ENCODE assay signal across 16 cellular contexts in genomic region chr18:12842459-12843380, GRCh38. TPM values are rescaled to one million over a fixed set of nuclear protein-coding genes. Genes with fewer than 3 reads are reported as not detected.
DNase-seq lines count a peak whose midpoint lies in the region; ATAC-seq and TF ChIP-seq lines count a peak whose summit lies in the region.
"Had no signal": no experiment of that assay in that cellular context is flagged by ENCODE, and none has a peak within 500 bp of the region (broad histone marks: within the 10 kb centered on the region; RNA-seq: fewer than 3 reads in every experiment).

No MANE protein-coding gene starts in this region.

- ATAC-seq in stimulated activated naive CD8-positive, alpha-beta T cell treated with anti-CD3 and anti-CD28 coated beads, Interleukin-15, amount 100 ng/mL, for 72 hours = no peak
- ATAC-seq in activated CD8-positive, alpha-beta T cell treated with anti-CD3 and anti-CD28 coated beads for 36 hours = no peak
- no peak for ATAC-seq in GM21529 (IDR thresholded peaks at IDR 0.05; ENCODE audit: unreplicated experiment)
- ATAC-seq in GM19395 (IDR thresholded peaks at IDR 0.05; ENCODE audit: unreplicated experiment) = no peak
- ATAC-seq: Panc1 had no signal

- TF ChIP-seq CTCF in activated CD8-positive, alpha-beta T cell treated with anti-CD3 and anti-CD28 coated beads for 36 hours (IDR thresholded peaks at IDR 0.05) = no peak
- no peak for TF ChIP-seq CTCF in mesothelial cell of epicardium (IDR thresholded peaks at IDR 0.05; ENCODE audit: unreplicated experiment)
- no peak for TF ChIP-seq CTCF in dorsolateral prefrontal cortex (IDR thresholded peaks at IDR 0.05 in 54 of 56, conservative IDR thresholded peaks at IDR 0.05 in 2 of 56; ENCODE audit: low read depth in 1 of 56, partially characterized antibody in 56 of 56)

- H3K4me1 Mint-ChIP-seq in stimulated activated naive CD8-positive, alpha-beta T cell treated with anti-CD3 and anti-CD28 coated beads, Interleukin-15, Interleukin-2, amounts not matched to agents 100 ng/mL and 50 ng/mL, for 24 hours (ENCODE audit: low read depth) = peaks cover 88% of the 10 kb centered on the region
- H3K4me1 Mint-ChIP-seq in stimulated activated naive CD8-positive, alpha-beta T cell treated with anti-CD3 and anti-CD28 coated beads, Interleukin-15, amount 100 ng/mL, for 72 hours = peaks cover 83% of the 10 kb centered on the region
- H3K4me1 Mint-ChIP-seq in activated CD8-positive, alpha-beta T cell treated with anti-CD3 and anti-CD28 coated beads for 36 hours (ENCODE audit: low read depth) = peaks cover 78% of the 10 kb centered on the region
- H3K4me1 Mint-ChIP-seq in mesothelial cell of epicardium = peaks cover 19% of the 10 kb centered on the region

- peak overlapping the region; percentile 3 for H3K27ac Mint-ChIP-seq in stimulated activated naive CD8-positive, alpha-beta T cell treated with anti-CD3 and anti-CD28 coated beads, Interleukin-15, Interleukin-2, amounts not matched to agents 100 ng/mL and 50 ng/mL, for 24 hours
- H3K27ac Mint-ChIP-seq in stimulated activated naive CD8-positive, alpha-beta T cell treated with anti-CD3 and anti-CD28 coated beads, Interleukin-15, amount 100 ng/mL, for 72 hours = peak overlapping the region in 1 of 2 donors; percentile 27
- peak overlapping the region; percentile 36 for H3K27ac Mint-ChIP-seq in activated CD8-positive, alpha-beta T cell treated with anti-CD3 and anti-CD28 coated beads for 36 hours
- peak overlapping the region; percentile 5 for H3K27ac Mint-ChIP-seq in mesothelial cell of epicardium

- DNase-seq in stimulated activated naive CD8-positive, alpha-beta T cell treated with anti-CD3 and anti-CD28 coated beads, Interleukin-15, amount 100 ng/mL, for 72 hours = no peak
- DNase-seq in activated CD8-positive, alpha-beta T cell treated with anti-CD3 and anti-CD28 coated beads for 36 hours = no peak
- DNase-seq in mesothelial cell of epicardium (ENCODE audit: low spot score in 2 of 2, unreplicated experiment in 2 of 2) (no peak), NCI-H524 treated with DMSO at 0.1 percent for 48 hours (lab: John Stamatoyannopoulos, UW) (no peak), dorsolateral prefrontal cortex (no peak)
- DNase-seq: anterior cingulate cortex, kidney, NCI-H1048, NCI-H2107, NCI-H69, WERI-Rb-1 had no signal

- peaks cover 40% of the 10 kb centered on the region for H3K36me3 Mint-ChIP-seq in stimulated activated naive CD8-positive, alpha-beta T cell treated with anti-CD3 and anti-CD28 coated beads, Interleukin-15, Interleukin-2, amounts not matched to agents 100 ng/mL and 50 ng/mL, for 24 hours (ENCODE audit: low read depth)
- peaks cover 19% of the 10 kb centered on the region for H3K36me3 Mint-ChIP-seq in activated CD8-positive, alpha-beta T cell treated with anti-CD3 and anti-CD28 coated beads for 36 hours (ENCODE audit: low read depth)
- peaks cover 2% of the 10 kb centered on the region for H3K36me3 Mint-ChIP-seq in mesothelial cell of epicardium

- POLR2A ChIA-PET in activated CD8-positive, alpha-beta T cell treated with anti-CD3 and anti-CD28 coated beads for 36 hours (lab: Charles Lee) = interaction anchor here (1.1 kb wide), 1 partner anchor 21 kb away, joined by 3 read pairs; no protein-coding TSS in a partner anchor

- H3K27me3 ChIP-seq in dorsolateral prefrontal cortex = no peaks in the 10 kb centered on the region

- intact Hi-C loops in activated CD8-positive, alpha-beta T cell treated with anti-CD3 and anti-CD28 coated beads for 36 hours (cut with micrococcal nuclease) = loop anchor here (5.0 kb wide), 1 partner anchor 40 kb away; the partner anchor contains the start of gene PTPN2
- intact Hi-C loops in dorsolateral prefrontal cortex (cut with DNase I) = no loop called here

- H3K27me3 Mint-ChIP-seq in stimulated activated naive CD8-positive, alpha-beta T cell treated with anti-CD3 and anti-CD28 coated beads, Interleukin-15, Interleukin-2, amounts not matched to agents 100 ng/mL and 50 ng/mL, for 24 hours = no peaks in the 10 kb centered on the region
- no peaks in the 10 kb centered on the region for H3K27me3 Mint-ChIP-seq in stimulated activated naive CD8-positive, alpha-beta T cell treated with anti-CD3 and anti-CD28 coated beads, Interleukin-15, amount 100 ng/mL, for 72 hours
- H3K27me3 Mint-ChIP-seq in activated CD8-positive, alpha-beta T cell treated with anti-CD3 and anti-CD28 coated beads for 36 hours = no peaks in the 10 kb centered on the region
- H3K27me3 Mint-ChIP-seq in mesothelial cell of epicardium (ENCODE audit: low read depth) = no peaks in the 10 kb centered on the region

- CTCF ChIA-PET in activated CD8-positive, alpha-beta T cell treated with anti-CD3 and anti-CD28 coated beads for 36 hours (lab: Charles Lee) = no interaction called here

- no peaks in the 10 kb centered on the region for H3K9me3 Mint-ChIP-seq in stimulated activated naive CD8-positive, alpha-beta T cell treated with anti-CD3 and anti-CD28 coated beads, Interleukin-15, Interleukin-2, amounts not matched to agents 100 ng/mL and 50 ng/mL, for 24 hours
- H3K9me3 Mint-ChIP-seq in stimulated activated naive CD8-positive, alpha-beta T cell treated with anti-CD3 and anti-CD28 coated beads, Interleukin-15, amount 100 ng/mL, for 72 hours = no peaks in the 10 kb centered on the region
- H3K9me3 Mint-ChIP-seq in activated CD8-positive, alpha-beta T cell treated with anti-CD3 and anti-CD28 coated beads for 36 hours = no peaks in the 10 kb centered on the region
- no peaks in the 10 kb centered on the region for H3K9me3 Mint-ChIP-seq in mesothelial cell of epicardium

- H3K27ac ChIP-seq in dorsolateral prefrontal cortex = peak overlapping the region in 15 of 59 donors; percentile 22 to 72 (median 55)
- H3K27ac ChIP-seq: coronary artery, WERI-Rb-1 had no signal

- H3K4me3 Mint-ChIP-seq in stimulated activated naive CD8-positive, alpha-beta T cell treated with anti-CD3 and anti-CD28 coated beads, Interleukin-15, Interleukin-2, amounts not matched to agents 100 ng/mL and 50 ng/mL, for 24 hours = no peak overlapping the region
- H3K4me3 Mint-ChIP-seq in stimulated activated naive CD8-positive, alpha-beta T cell treated with anti-CD3 and anti-CD28 coated beads, Interleukin-15, amount 100 ng/mL, for 72 hours = no peak overlapping the region
- H3K4me3 Mint-ChIP-seq in activated CD8-positive, alpha-beta T cell treated with anti-CD3 and anti-CD28 coated beads for 36 hours = no peak overlapping the region
- H3K4me3 Mint-ChIP-seq in mesothelial cell of epicardium = no peak overlapping the region

- no peak overlapping the region for H3K4me3 ChIP-seq in dorsolateral prefrontal cortex
- H3K4me3 ChIP-seq: coronary artery had no signal

RNA-seq across cellular contexts. Expression of gene PTPN2, which starts 41.3 kb away (rescaled TPM):
- total RNA-seq in activated CD8-positive, alpha-beta T cell treated with anti-CD3 and anti-CD28 coated beads for 36 hours = 10 to 100 TPM; 50.8 to 55.8 TPM
- total RNA-seq in mesothelial cell of epicardium (37.0 to 38.7 TPM (median 38.1 TPM) in 3 replicates), dorsolateral prefrontal cortex (10 to 100 TPM; 20.7 to 58.6 (median 34.5) TPM)
